In the genomic region with DNA sequence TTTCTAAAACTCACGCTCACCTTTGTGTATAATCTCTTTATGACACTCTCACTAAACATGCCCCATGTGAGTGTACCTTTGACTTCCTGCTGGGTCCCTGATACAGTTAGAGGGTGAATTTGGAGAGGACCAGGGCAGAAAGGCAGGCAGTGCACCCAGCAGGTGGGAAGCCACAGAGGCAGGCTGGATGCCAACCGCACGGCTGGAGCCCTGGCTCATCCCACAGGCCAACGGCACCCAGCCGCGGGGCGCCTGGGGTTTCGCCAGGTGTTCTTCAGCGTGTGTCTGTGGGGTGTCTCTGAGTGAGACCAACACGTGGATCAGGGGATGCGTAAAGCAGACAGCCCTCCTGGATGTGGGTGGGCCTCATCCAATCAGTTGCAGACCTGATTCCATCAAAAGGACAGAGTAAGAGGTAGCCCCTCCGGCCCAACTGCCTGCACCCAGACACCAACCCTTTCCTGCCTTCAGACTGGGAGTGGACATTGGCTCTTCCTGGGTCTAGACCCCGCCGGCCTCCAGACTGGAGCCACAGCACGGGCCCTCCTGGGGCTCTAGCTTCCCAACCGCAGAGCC, we compare ENCODE assay signal across 1 cellular context.
TF ChIP-seq lines count a peak whose summit lies in the region.

No MANE protein-coding gene starts in this region.

TF ChIP-seq in HCT116, 20 proteins besides CTCF, POLR2A, EP300 and RAD21 (continued from another document):
- no peak for TF ChIP-seq YY1 (IDR thresholded peaks at IDR 0.05; ENCODE audit: extremely low read depth, insufficient replicate concordance, low read depth, low read length)
- TF ChIP-seq, protein P1, sequence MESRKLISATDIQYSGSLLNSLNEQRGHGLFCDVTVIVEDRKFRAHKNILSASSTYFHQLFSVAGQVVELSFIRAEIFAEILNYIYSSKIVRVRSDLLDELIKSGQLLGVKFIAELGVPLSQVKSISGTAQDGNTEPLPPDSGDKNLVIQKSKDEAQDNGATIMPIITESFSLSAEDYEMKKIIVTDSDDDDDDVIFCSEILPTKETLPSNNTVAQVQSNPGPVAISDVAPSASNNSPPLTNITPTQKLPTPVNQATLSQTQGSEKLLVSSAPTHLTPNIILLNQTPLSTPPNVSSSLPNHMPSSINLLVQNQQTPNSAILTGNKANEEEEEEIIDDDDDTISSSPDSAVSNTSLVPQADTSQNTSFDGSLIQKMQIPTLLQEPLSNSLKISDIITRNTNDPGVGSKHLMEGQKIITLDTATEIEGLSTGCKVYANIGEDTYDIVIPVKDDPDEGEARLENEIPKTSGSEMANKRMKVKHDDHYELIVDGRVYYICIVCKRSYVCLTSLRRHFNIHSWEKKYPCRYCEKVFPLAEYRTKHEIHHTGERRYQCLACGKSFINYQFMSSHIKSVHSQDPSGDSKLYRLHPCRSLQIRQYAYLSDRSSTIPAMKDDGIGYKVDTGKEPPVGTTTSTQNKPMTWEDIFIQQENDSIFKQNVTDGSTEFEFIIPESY (IDR thresholded peaks at IDR 0.05; ENCODE audit: extremely low read depth, insufficient replicate concordance, low read length): no peak
- TF ChIP-seq, protein P2, sequence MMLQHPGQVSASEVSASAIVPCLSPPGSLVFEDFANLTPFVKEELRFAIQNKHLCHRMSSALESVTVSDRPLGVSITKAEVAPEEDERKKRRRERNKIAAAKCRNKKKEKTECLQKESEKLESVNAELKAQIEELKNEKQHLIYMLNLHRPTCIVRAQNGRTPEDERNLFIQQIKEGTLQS (IDR thresholded peaks at IDR 0.05): no peak
- no peak for TF ChIP-seq FOSL1 (IDR thresholded peaks at IDR 0.05; ENCODE audit: low read depth)
- no peak for TF ChIP-seq EGR1 (IDR thresholded peaks at IDR 0.05; ENCODE audit: low read depth)
- TF ChIP-seq SRF (IDR thresholded peaks at IDR 0.05; ENCODE audit: low read depth): no peak
- no peak for TF ChIP-seq CBX3 (IDR thresholded peaks at IDR 0.05; ENCODE audit: low read depth)
- TF ChIP-seq SP1 (IDR thresholded peaks at IDR 0.05; ENCODE audit: low read depth): no peak
- TF ChIP-seq TCF7L2 (IDR thresholded peaks at IDR 0.05; ENCODE audit: borderline replicate concordance, extremely low read depth, insufficient read depth, insufficient read length): no peak
- TF ChIP-seq SIN3A (IDR thresholded peaks at IDR 0.05; ENCODE audit: low read depth): no peak
